ENCODE assay signal across 18 cellular contexts in genomic region chr1:115423776-115424175, GRCh38.
"Had no signal": no experiment of that assay in that cellular context is flagged by ENCODE, and none has a peak within 500 bp of the region (broad histone marks: within the 10 kb centered on the region; RNA-seq: fewer than 3 reads in every experiment).

No MANE protein-coding gene starts in this region.

- ATAC-seq: heart right ventricle, left cardiac atrium, mucosa of descending colon, psoas muscle, right cardiac atrium had no signal

- H3K4me1 ChIP-seq: psoas muscle, suprapubic skin, transverse colon, uterus had no signal

- H3K36me3 ChIP-seq: heart right ventricle, neural progenitor cell, suprapubic skin, transverse colon, uterus, WERI-Rb-1 had no signal

- H3K27me3 ChIP-seq: neural progenitor cell, transverse colon, uterus had no signal

- H3K9me3 ChIP-seq: heart right ventricle, mucosa of descending colon, psoas muscle, suprapubic skin, transverse colon, uterus had no signal

- DNase-seq: activated CD4-positive, alpha-beta T cell treated with anti-CD3 and anti-CD28 coated beads, Interleukin-2, amount 50 U/mL, for 4 hours; dorsolateral prefrontal cortex; heart right ventricle; left cardiac atrium; mesenchymal stem cell; mucosa of descending colon; naive B cell; psoas muscle; right cardiac atrium; small intestine; stimulated activated CD4-positive, alpha-beta T cell treated with anti-CD3 and anti-CD28 coated beads, Interleukin-15, amount 100 ng/mL, for 24 hours; stimulated activated CD4-positive, alpha-beta T cell treated with anti-CD3 and anti-CD28 coated beads, Interleukin-2, amount 100 ng/mL, for 48 hours; T-helper 2 cell; transverse colon; uterus; WERI-Rb-1 had no signal

- H2AFZ ChIP-seq: neural progenitor cell had no signal

- H3K4me2 ChIP-seq: neural progenitor cell had no signal

- H3K27ac ChIP-seq: dorsolateral prefrontal cortex, heart right ventricle, neural progenitor cell, psoas muscle, suprapubic skin, transverse colon, uterus, WERI-Rb-1 had no signal

- H3K4me3 ChIP-seq: dorsolateral prefrontal cortex, heart right ventricle, mucosa of descending colon, neural progenitor cell, psoas muscle, suprapubic skin, transverse colon, uterus had no signal

- H3K9ac ChIP-seq: neural progenitor cell had no signal
